Comparison of ENCODE assay signal across 1 cellular context in genomic region chr11:33631749-33632091, GRCh38.
TF ChIP-seq lines count a peak whose summit lies in the region.

No MANE protein-coding gene starts in this region.

TF ChIP-seq in HCT116, 20 proteins besides CTCF, POLR2A, EP300 and RAD21 (continued from another document):
- TF ChIP-seq SRF (IDR thresholded peaks at IDR 0.05; ENCODE audit: low read depth) (no peak), POLR2AphosphoS5 (IDR thresholded peaks at IDR 0.05; ENCODE audit: low read depth, low read length) (no peak), EZH2 (IDR thresholded peaks at IDR 0.05) (no peak), REST (IDR thresholded peaks at IDR 0.05; ENCODE audit: low read depth) (no peak)
